Comparison of ENCODE assay signal across 9 cellular contexts in genomic region chr21:43805275-43805800, GRCh38. TPM values are rescaled to one million over a fixed set of nuclear protein-coding genes. Genes with fewer than 3 reads are reported as not detected.
A peak's percentile ranks its signal among the peaks of the same experiment; 100 is the strongest.
DNase-seq lines count a peak whose midpoint lies in the region; ATAC-seq lines count a peak whose summit lies in the region.
"Had no signal": no experiment of that assay in that cellular context is flagged by ENCODE, and none has a peak within 500 bp of the region (broad histone marks: within the 10 kb centered on the region; RNA-seq: fewer than 3 reads in every experiment).

No MANE protein-coding gene starts in this region.

- no peak for DNase-seq in activated CD4-positive, alpha-beta memory T cell treated with anti-CD3 and anti-CD28 coated beads for 36 hours
- no peak for DNase-seq in activated CD4-positive, alpha-beta memory T cell treated with anti-CD3 and anti-CD28 coated beads, Interleukin-2, amount 10 ng/mL, durations not matched to agents 7 days and 5 days
- DNase-seq in Karpas-422 (peak; percentile 96), NCI-H1694 treated with DMSO at 0.1 percent for 48 hours (lab: John Stamatoyannopoulos, UW) (no peak), DMS 273 treated with DMSO at 0.1 percent for 48 hours (lab: John Stamatoyannopoulos, UW) (no peak), amniotic stem cell (lab: John Stamatoyannopoulos, UW) (no peak)
- DNase-seq: immature natural killer cell had no signal

- H3K4me3 Mint-ChIP-seq in activated CD4-positive, alpha-beta memory T cell treated with anti-CD3 and anti-CD28 coated beads for 36 hours: no peak overlapping the region
- no peak overlapping the region for H3K4me3 Mint-ChIP-seq in activated CD4-positive, alpha-beta memory T cell treated with anti-CD3 and anti-CD28 coated beads, Interleukin-2, amount 10 ng/mL, durations not matched to agents 7 days and 5 days
- peak overlapping the region; percentile 48 for H3K4me3 Mint-ChIP-seq in stimulated activated memory B cell treated with anti-CD40 and anti-IgM and Interleukin-4, amounts not matched to agents 10 μg/mL and 1 μg/mL and 100 μg/mL, for 72 hours
- H3K4me3 Mint-ChIP-seq: immature natural killer cell had no signal

- POLR2A ChIA-PET in activated CD4-positive, alpha-beta memory T cell treated with anti-CD3 and anti-CD28 coated beads for 36 hours (lab: Charles Lee): no interaction called here
- POLR2A ChIA-PET in activated CD4-positive, alpha-beta memory T cell treated with anti-CD3 and anti-CD28 coated beads, Interleukin-2, amount 10 ng/mL, durations not matched to agents 7 days and 5 days (lab: Charles Lee): no interaction called here

- peak overlapping the region; percentile 42 for H3K27ac Mint-ChIP-seq in activated CD4-positive, alpha-beta memory T cell treated with anti-CD3 and anti-CD28 coated beads for 36 hours
- no peak overlapping the region for H3K27ac Mint-ChIP-seq in activated CD4-positive, alpha-beta memory T cell treated with anti-CD3 and anti-CD28 coated beads, Interleukin-2, amount 10 ng/mL, durations not matched to agents 7 days and 5 days
- H3K27ac Mint-ChIP-seq in stimulated activated memory B cell treated with anti-CD40 and anti-IgM and Interleukin-4, amounts not matched to agents 10 μg/mL and 1 μg/mL and 100 μg/mL, for 72 hours: peak overlapping the region; percentile 89

- H3K4me1 Mint-ChIP-seq in activated CD4-positive, alpha-beta memory T cell treated with anti-CD3 and anti-CD28 coated beads for 36 hours (ENCODE audit: low read depth): no peaks in the 10 kb centered on the region
- no peaks in the 10 kb centered on the region for H3K4me1 Mint-ChIP-seq in activated CD4-positive, alpha-beta memory T cell treated with anti-CD3 and anti-CD28 coated beads, Interleukin-2, amount 10 ng/mL, durations not matched to agents 7 days and 5 days
- peaks cover 49% of the 10 kb centered on the region for H3K4me1 Mint-ChIP-seq in stimulated activated memory B cell treated with anti-CD40 and anti-IgM and Interleukin-4, amounts not matched to agents 10 μg/mL and 1 μg/mL and 100 μg/mL, for 72 hours

- no peaks in the 10 kb centered on the region for H3K27me3 ChIP-seq in Karpas-422 (ENCODE audit: low read length)

- H3K36me3 Mint-ChIP-seq in activated CD4-positive, alpha-beta memory T cell treated with anti-CD3 and anti-CD28 coated beads for 36 hours: peaks cover 31% of the 10 kb centered on the region
- peaks cover 20% of the 10 kb centered on the region for H3K36me3 Mint-ChIP-seq in activated CD4-positive, alpha-beta memory T cell treated with anti-CD3 and anti-CD28 coated beads, Interleukin-2, amount 10 ng/mL, durations not matched to agents 7 days and 5 days (ENCODE audit: low read depth)
- peaks cover 55% of the 10 kb centered on the region for H3K36me3 Mint-ChIP-seq in stimulated activated memory B cell treated with anti-CD40 and anti-IgM and Interleukin-4, amounts not matched to agents 10 μg/mL and 1 μg/mL and 100 μg/mL, for 72 hours

- CTCF ChIA-PET in activated CD4-positive, alpha-beta memory T cell treated with anti-CD3 and anti-CD28 coated beads for 36 hours (lab: Charles Lee): interaction anchor here (0.7 kb wide), 1 partner anchor 206 kb away, joined by 4 read pairs; no protein-coding TSS in a partner anchor
- CTCF ChIA-PET in activated CD4-positive, alpha-beta memory T cell treated with anti-CD3 and anti-CD28 coated beads, Interleukin-2, amount 10 ng/mL, durations not matched to agents 7 days and 5 days (lab: Charles Lee): interaction anchor here (0.6 to 1.2 kb wide), 2 partner anchors 13 to 170 kb away, joined by 3 read pairs; no protein-coding TSS in a partner anchor

- no peak overlapping the region for H2AFZ ChIP-seq in Karpas-422 (ENCODE audit: low read length)

- intact Hi-C loops in activated CD4-positive, alpha-beta memory T cell treated with anti-CD3 and anti-CD28 coated beads for 36 hours (cut with micrococcal nuclease): loop anchor here (10.0 kb wide), 1 partner anchor 499 kb away; the partner anchor contains the start of gene PFKL

- H3K27me3 Mint-ChIP-seq in activated CD4-positive, alpha-beta memory T cell treated with anti-CD3 and anti-CD28 coated beads for 36 hours: no peaks in the 10 kb centered on the region
- H3K27me3 Mint-ChIP-seq in activated CD4-positive, alpha-beta memory T cell treated with anti-CD3 and anti-CD28 coated beads, Interleukin-2, amount 10 ng/mL, durations not matched to agents 7 days and 5 days: no peaks in the 10 kb centered on the region
- H3K27me3 Mint-ChIP-seq in stimulated activated memory B cell treated with anti-CD40 and anti-IgM and Interleukin-4, amounts not matched to agents 10 μg/mL and 1 μg/mL and 100 μg/mL, for 72 hours: peaks cover 12% of the 10 kb centered on the region

- H3K9me3 Mint-ChIP-seq in activated CD4-positive, alpha-beta memory T cell treated with anti-CD3 and anti-CD28 coated beads for 36 hours: no peaks in the 10 kb centered on the region
- no peaks in the 10 kb centered on the region for H3K9me3 Mint-ChIP-seq in activated CD4-positive, alpha-beta memory T cell treated with anti-CD3 and anti-CD28 coated beads, Interleukin-2, amount 10 ng/mL, durations not matched to agents 7 days and 5 days
- no peaks in the 10 kb centered on the region for H3K9me3 Mint-ChIP-seq in stimulated activated memory B cell treated with anti-CD40 and anti-IgM and Interleukin-4, amounts not matched to agents 10 μg/mL and 1 μg/mL and 100 μg/mL, for 72 hours
- H3K9me3 Mint-ChIP-seq: immature natural killer cell had no signal

- peak overlapping the region; percentile 66 for H3K4me2 ChIP-seq in Karpas-422 (ENCODE audit: low read depth, low read length, poor library complexity, severe bottlenecking)

- ATAC-seq in HG02610 (IDR thresholded peaks at IDR 0.05; ENCODE audit: unreplicated experiment): peak; percentile 74
- ATAC-seq in stimulated activated memory B cell treated with anti-CD40 and anti-IgM and Interleukin-4, amounts not matched to agents 10 μg/mL and 1 μg/mL and 100 μg/mL, for 72 hours: peak; percentile 97

- H3K9me3 ChIP-seq in Karpas-422 (ENCODE audit: low read length): no peaks in the 10 kb centered on the region

- no peaks in the 10 kb centered on the region for H3K79me2 ChIP-seq in Karpas-422 (ENCODE audit: low read length)

- H3K4me3 ChIP-seq in Karpas-422 (ENCODE audit: low read length): peak overlapping the region; percentile 34

- peaks cover 63% of the 10 kb centered on the region for H3K4me1 ChIP-seq in Karpas-422 (ENCODE audit: low read length)

- peaks cover 13% of the 10 kb centered on the region for H3K36me3 ChIP-seq in Karpas-422 (ENCODE audit: insufficient read depth, low read length)

- no peaks in the 10 kb centered on the region for H3K9me2 ChIP-seq in Karpas-422 (replicated peaks; ENCODE audit: insufficient read depth, low read length)

- H4K20me1 ChIP-seq in Karpas-422 (ENCODE audit: insufficient read depth, low read depth, low read length): no peaks in the 10 kb centered on the region

- H3K27ac ChIP-seq in Karpas-422 (ENCODE audit: low read length): peak overlapping the region; percentile 97

- peak overlapping the region; percentile 60 for H3K9ac ChIP-seq in Karpas-422 (ENCODE audit: low read length)

RNA-seq across cellular contexts. Expression of gene RRP1, which starts 16.0 kb away (rescaled TPM):
- total RNA-seq in activated CD4-positive, alpha-beta memory T cell treated with anti-CD3 and anti-CD28 coated beads for 36 hours: 10 to 100 TPM; 42.7 to 47.8 TPM
- total RNA-seq in activated CD4-positive, alpha-beta memory T cell treated with anti-CD3 and anti-CD28 coated beads, Interleukin-2, amount 10 ng/mL, durations not matched to agents 7 days and 5 days: 10 to 100 TPM; 22.4 to 22.6 TPM
- 26.2 and 28.8 TPM in 2 replicates for total RNA-seq in Karpas-422 (2014; rRNA removed; shearing (Covaris generic); ENCODE audit: low replicate concordance)

RNA-seq across cellular contexts. Expression of gene CSTB, which starts 29.2 kb away (rescaled TPM):
- 10 to 100 TPM; 40.1 to 42.3 TPM for total RNA-seq in activated CD4-positive, alpha-beta memory T cell treated with anti-CD3 and anti-CD28 coated beads for 36 hours
- 10 to 100 TPM; 54.3 to 55.6 TPM for total RNA-seq in activated CD4-positive, alpha-beta memory T cell treated with anti-CD3 and anti-CD28 coated beads, Interleukin-2, amount 10 ng/mL, durations not matched to agents 7 days and 5 days
- 17.6 and 28.0 TPM in 2 replicates for total RNA-seq in Karpas-422 (2014; rRNA removed; shearing (Covaris generic); ENCODE audit: low replicate concordance)

RNA-seq across cellular contexts. Expression of gene AGPAT3, which starts 59.7 kb away (rescaled TPM):
- total RNA-seq in activated CD4-positive, alpha-beta memory T cell treated with anti-CD3 and anti-CD28 coated beads for 36 hours: 10 to 100 TPM; 71.4 to 82.4 TPM
- 100 to 1,000 TPM; 101 to 102 TPM for total RNA-seq in activated CD4-positive, alpha-beta memory T cell treated with anti-CD3 and anti-CD28 coated beads, Interleukin-2, amount 10 ng/mL, durations not matched to agents 7 days and 5 days
- total RNA-seq in Karpas-422 (2014; rRNA removed; shearing (Covaris generic); ENCODE audit: low replicate concordance): 29.0 and 42.2 TPM in 2 replicates
